Comparison of ENCODE assay signal across 8 cellular contexts in the genomic region with DNA sequence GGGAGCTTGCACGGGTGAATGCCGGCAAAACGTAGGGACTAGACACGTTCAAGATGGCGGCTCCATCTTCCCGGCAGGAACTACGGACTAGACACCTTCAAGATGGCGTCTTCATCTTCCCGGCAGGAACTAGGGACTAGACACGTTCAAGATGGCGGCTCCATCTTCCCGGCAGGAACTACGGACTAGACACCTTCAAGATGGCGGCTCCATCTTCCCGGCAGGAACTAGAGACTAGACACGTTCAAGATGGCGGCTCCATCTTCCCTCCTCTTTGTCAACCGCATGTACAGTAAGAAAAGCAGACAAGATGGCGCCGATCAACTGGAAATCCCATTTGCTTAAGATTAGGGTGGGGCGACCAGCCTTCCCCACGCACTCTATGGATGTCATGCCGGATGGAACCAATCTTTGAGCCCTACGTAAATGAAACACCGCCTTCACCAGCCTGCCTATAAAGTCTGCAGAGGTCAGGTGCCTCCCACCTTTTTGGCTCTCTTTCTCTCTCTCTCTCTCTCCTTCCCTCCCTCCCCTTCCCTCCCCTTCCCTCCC.
A peak's percentile ranks its signal among the peaks of the same experiment; 100 is the strongest.
DNase-seq lines count a peak whose midpoint lies in the region; TF ChIP-seq lines count a peak whose summit lies in the region.

No MANE protein-coding gene starts in this region.

- H3K4me1 ChIP-seq in HUES6 (ENCODE audit: control insufficient read depth, insufficient read depth, low read length): peaks cover 5% of the 10 kb centered on the region; the same call in 1 of the 2 replicates
- no peaks in the 10 kb centered on the region for H3K4me1 ChIP-seq in mucosa of rectum (ENCODE audit: control insufficient read depth in 2 of 2, insufficient read depth in 2 of 2, low read length in 2 of 2)
- peaks cover 0 to 9% (median 2%) of the 10 kb centered on the region in 5 donors for H3K4me1 ChIP-seq in subcutaneous abdominal adipose tissue (ENCODE audit: control insufficient read depth in 5 of 5, insufficient read depth in 5 of 5, low read length in 5 of 5)

- H3K27ac ChIP-seq in HUES6 (ENCODE audit: low read depth, low read length) (peak overlapping the region; percentile 60; the same call in 1 of the 2 replicates), mucosa of rectum (ENCODE audit: low read depth in 2 of 2, low read length in 2 of 2) (no peak overlapping the region), subcutaneous abdominal adipose tissue (ENCODE audit: low read depth, low read length) (peak overlapping the region; percentile 19)

- H3K4me3 ChIP-seq in HUES6 (ENCODE audit: low read depth, low read length) (peak overlapping the region; percentile 43; the same call in 1 of the 2 replicates), mucosa of rectum (ENCODE audit: low read length in 2 of 2) (peak overlapping the region; percentile 43 to 64), subcutaneous abdominal adipose tissue (ENCODE audit: low read depth in 1 of 5, low read length in 5 of 5) (peak overlapping the region; percentile 39 to 63 (median 57))

- H3K9ac ChIP-seq in HUES6 (ENCODE audit: low read length) (peak overlapping the region; percentile 68), mucosa of rectum (ENCODE audit: low read depth in 1 of 2, low read length in 2 of 2) (no peak overlapping the region), subcutaneous abdominal adipose tissue (ENCODE audit: low read length in 5 of 5) (no peak overlapping the region)

- H3K9me3 ChIP-seq in HUES6 (ENCODE audit: control insufficient read depth, insufficient read depth, low read depth, low read length): peaks cover 11% of the 10 kb centered on the region
- no peaks in the 10 kb centered on the region for H3K9me3 ChIP-seq in mucosa of rectum (ENCODE audit: control insufficient read depth in 2 of 2, low read length in 2 of 2)
- peaks cover 2 to 25% (median 15%) of the 10 kb centered on the region in 5 donors for H3K9me3 ChIP-seq in subcutaneous abdominal adipose tissue (ENCODE audit: control insufficient read depth in 5 of 5, low read length in 5 of 5)

- H3K27me3 ChIP-seq in HUES6 (ENCODE audit: control insufficient read depth, insufficient read depth, low read length) (peaks cover 4% of the 10 kb centered on the region; the same call in 1 of the 2 replicates), mucosa of rectum (ENCODE audit: control insufficient read depth in 2 of 2, insufficient read depth in 2 of 2, low read length in 2 of 2) (no peaks in the 10 kb centered on the region), subcutaneous abdominal adipose tissue (ENCODE audit: control insufficient read depth in 5 of 5, insufficient read depth in 4 of 5, low read length in 5 of 5) (no peaks in the 10 kb centered on the region)

- 0 out of 2 replicates have a peak, but pooled peaks cover 5% of the 10 kb centered on the region for H3K36me3 ChIP-seq in HUES6 (ENCODE audit: control insufficient read depth, insufficient read depth, low read length)
- no peaks in the 10 kb centered on the region for H3K36me3 ChIP-seq in mucosa of rectum (ENCODE audit: control insufficient read depth in 2 of 2, insufficient read depth in 2 of 2, low read length in 2 of 2)
- peaks cover 0 to 6% (median 0%) of the 10 kb centered on the region in 5 donors for H3K36me3 ChIP-seq in subcutaneous abdominal adipose tissue (ENCODE audit: control insufficient read depth in 5 of 5, insufficient read depth in 5 of 5, low read length in 5 of 5)

- peak; percentile 53 for TF ChIP-seq POLR2A in GM19099 (IDR thresholded peaks at IDR 0.05; ENCODE audit: extremely low read depth, insufficient read length, low read depth)

- DNase-seq in Ammon's horn (ENCODE audit: low spot score) (peak; percentile 76), ecto neural progenitor cell (ENCODE audit: low spot score) (peak; percentile 74), NCI-H1048 (lab: John Stamatoyannopoulos, UW) (no peak)
- DNase-seq in activated CD4-positive, alpha-beta T cell treated with anti-CD3 and anti-CD28 coated beads for 4 hours: peak; percentile 18 to 76

Comparison
In these comparisons a context has a peak if more than half of its experiments do, and no peak if none do; other contexts are left out.
1. H3K27ac ChIP-seq: peak in HUES6 (single experiment) and subcutaneous abdominal adipose tissue (single experiment); none in mucosa of rectum (0 of 2).
2. Peak in every context shown above with its lines, with median percentiles within 50 percentile points of each other: H3K4me3 ChIP-seq.